ENCODE assay signal across 9 cellular contexts in genomic region chr10:132036887-132037675, GRCh38.
A peak's percentile ranks its signal among the peaks of the same experiment; 100 is the strongest.
DNase-seq lines count a peak whose midpoint lies in the region.
"Had no signal": no experiment of that assay in that cellular context is flagged by ENCODE, and none has a peak within 500 bp of the region (broad histone marks: within the 10 kb centered on the region; RNA-seq: fewer than 3 reads in every experiment).

No MANE protein-coding gene starts in this region.

- H3K4me3 ChIP-seq in HAP-1, result peak overlapping the region; percentile 14
- peak overlapping the region in 6 of 7 experiments; percentile 7 to 44 (median 18) for H3K4me3 ChIP-seq in skin epidermis

- H3K9me3 ChIP-seq in HAP-1, result no peaks in the 10 kb centered on the region
- H3K9me3 ChIP-seq: neutrophil had no signal

- no peaks in the 10 kb centered on the region for H3K36me3 ChIP-seq in HAP-1 (replicated peaks)
- H3K36me3 ChIP-seq: neutrophil had no signal

- in situ Hi-C loops in HAP-1 (cut with MboI; ENCODE audit: low sequenced_read_pairs), result no loop called here

- no peaks in the 10 kb centered on the region for H3K4me1 ChIP-seq in HAP-1

- no peak overlapping the region for H3K27ac ChIP-seq in skin epidermis
- H3K27ac ChIP-seq: neutrophil had no signal

- DNase-seq in HAP-1 (ENCODE audit: low spot score in 2 of 2), result peak in 1 of 2 experiments; percentile 26
- peak; percentile 38 for DNase-seq in astrocyte of the hippocampus (ENCODE audit: low read depth, low spot score)
- DNase-seq in iris pigment epithelial cell (ENCODE audit: low read depth), result peak; percentile 21
- DNase-seq in NCI-H2107 treated with DMSO at 0.1 percent for 48 hours (lab: John Stamatoyannopoulos, UW; ENCODE audit: unreplicated experiment), result no peak
- no peak for DNase-seq in NK-92 (lab: John Stamatoyannopoulos, UW; ENCODE audit: unreplicated experiment)
- no peak for DNase-seq in SW 1271 (lab: John Stamatoyannopoulos, UW)
- no peak for DNase-seq in cerebellar nuclear complex (lab: John Stamatoyannopoulos, UW)

- peaks cover 28% of the 10 kb centered on the region for H3K27me3 ChIP-seq in HAP-1 (ENCODE audit: low read depth)

Comparison
In these comparisons a context has a peak if more than half of its experiments do, and no peak if none do; other contexts are left out.
1. DNase-seq: peak in astrocyte of the hippocampus (single experiment) and iris pigment epithelial cell (single experiment); none in NCI-H2107 treated with DMSO at 0.1 percent for 48 hours (single experiment), NK-92 (single experiment), SW 1271 (0 of 2) and cerebellar nuclear complex (0 of 2).